29 cellular contexts compared by ENCODE assay signal in genomic region chr12:70283232-70283631, GRCh38.
"Had no signal": no experiment of that assay in that cellular context is flagged by ENCODE, and none has a peak within 500 bp of the region (broad histone marks: within the 10 kb centered on the region; RNA-seq: fewer than 3 reads in every experiment).

No MANE protein-coding gene starts in this region.

- H3K27me3 ChIP-seq: dorsolateral prefrontal cortex, esophagus muscularis mucosa, esophagus squamous epithelium, foreskin keratinocyte, gastrocnemius medialis, gastroesophageal sphincter, heart left ventricle, heart right ventricle, hepatocyte had no signal

- H3K4me3 Mint-ChIP-seq: dendritic cell treated with granulocyte-macrophage colony-stimulating factor and Interleukin-4, amounts not matched to agents 40 ng/mL and 50 ng/mL, for 4 days; effector memory CD8-positive, alpha-beta T cell; endodermal cell had no signal

- H2AFZ ChIP-seq: hepatocyte had no signal

- H3K9me3 ChIP-seq: esophagus muscularis mucosa, esophagus squamous epithelium, gastrocnemius medialis, gastroesophageal sphincter, heart left ventricle, heart right ventricle had no signal

- H3K27ac Mint-ChIP-seq: dendritic cell treated with granulocyte-macrophage colony-stimulating factor and Interleukin-4, amounts not matched to agents 40 ng/mL and 50 ng/mL, for 4 days; endodermal cell had no signal

- ATAC-seq: effector memory CD8-positive, alpha-beta T cell; esophagus mucosa; foreskin keratinocyte; gastrocnemius medialis; gastroesophageal sphincter; heart left ventricle; heart right ventricle had no signal

- H3K27me3 Mint-ChIP-seq: dendritic cell treated with granulocyte-macrophage colony-stimulating factor and Interleukin-4, amounts not matched to agents 40 ng/mL and 50 ng/mL, for 4 days; effector memory CD8-positive, alpha-beta T cell had no signal

- H3K4me2 ChIP-seq: hepatocyte had no signal

- FAIRE-seq: endometrium, endothelial cell of umbilical vein, frontal cortex had no signal

- H3K9me3 Mint-ChIP-seq: dendritic cell treated with granulocyte-macrophage colony-stimulating factor and Interleukin-4, amounts not matched to agents 40 ng/mL and 50 ng/mL, for 4 days; effector memory CD8-positive, alpha-beta T cell; endodermal cell had no signal

- H3K4me3 ChIP-seq: coronary artery, dorsolateral prefrontal cortex, esophagus muscularis mucosa, esophagus squamous epithelium, gastrocnemius medialis, gastroesophageal sphincter, heart left ventricle, heart right ventricle, hepatocyte had no signal

- H3K4me1 ChIP-seq: esophagus muscularis mucosa, esophagus squamous epithelium, foreskin keratinocyte, gastroesophageal sphincter, heart left ventricle had no signal

- DNase-seq: cortex of kidney; dermis blood vessel endothelial cell; dorsolateral prefrontal cortex; effector CD4-positive, alpha-beta T cell; effector CD8-positive, alpha-beta T cell; effector memory CD4-positive, alpha-beta T cell; effector memory CD8-positive, alpha-beta T cell; endodermal cell; erythroblast; esophagus squamous epithelium; foreskin fibroblast; foreskin keratinocyte; foreskin melanocyte; gastrocnemius medialis; glutamatergic neuron; head of caudate nucleus; heart left ventricle; heart right ventricle; hippocampal formation had no signal

- H3K27ac ChIP-seq: coronary artery, dorsolateral prefrontal cortex, epithelial cell of prostate, esophagus muscularis mucosa, esophagus squamous epithelium, foreskin keratinocyte, gastrocnemius medialis, gastroesophageal sphincter, heart left ventricle, heart right ventricle, hepatocyte had no signal
